Comparison of ENCODE assay signal across 8 cellular contexts in the genomic region with DNA sequence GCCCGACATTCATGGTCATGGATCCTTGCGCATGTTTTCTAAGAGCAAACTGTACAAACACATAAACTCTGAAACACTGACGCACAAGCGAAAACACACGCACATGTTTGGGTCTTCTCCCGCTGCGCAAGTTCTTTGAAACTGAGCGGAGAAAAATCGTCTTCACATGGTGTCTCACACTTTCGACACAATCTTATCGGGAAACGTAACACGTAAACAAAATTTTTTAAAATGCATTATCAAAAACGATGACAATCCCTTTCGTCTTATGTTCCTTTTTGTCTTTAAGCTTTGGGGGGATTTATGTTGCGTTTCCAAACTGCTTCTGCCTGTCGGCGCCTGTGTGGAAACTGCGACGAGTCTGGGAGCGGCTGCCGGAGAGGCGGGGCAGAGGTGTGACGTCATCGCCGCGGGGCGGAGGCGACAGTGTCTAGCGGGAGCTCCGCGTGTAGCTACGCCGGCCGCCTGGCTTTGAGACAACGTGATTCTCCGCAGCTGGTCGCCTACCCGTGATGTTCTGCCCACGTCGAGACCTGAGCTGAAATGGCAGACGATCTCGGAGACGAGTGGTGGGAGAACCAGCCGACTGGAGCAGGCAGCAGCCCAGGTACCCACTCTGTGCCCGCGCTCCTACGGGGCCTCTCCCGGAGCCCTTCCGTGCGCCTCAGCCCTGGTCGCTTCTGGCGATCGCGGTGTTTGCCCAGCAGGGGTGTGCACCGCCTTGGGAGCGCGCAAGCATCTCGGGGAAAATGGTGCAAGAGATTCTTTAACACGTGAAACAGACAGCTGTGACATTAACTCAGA. TPM values are rescaled to one million over a fixed set of nuclear protein-coding genes. Genes with fewer than 3 reads are reported as not detected.
DNase-seq lines count a peak whose midpoint lies in the region; ATAC-seq and TF ChIP-seq lines count a peak whose summit lies in the region.

A gene (plus strand): TSS at position 426 of the 804 bp plus-strand sequence.

- DNase-seq in EL (peak; percentile 90), GM23338 (ENCODE audit: low spot score) (peak; percentile 92), LHCN-M2 (ENCODE audit: low read depth) (peak; percentile 90), RPMI8226 (peak; percentile 95), fibroblast of gingiva (ENCODE audit: low read depth) (peak; percentile 90)
- peak; percentile 90 to 95 for DNase-seq in activated T-helper 1 cell treated with anti-CD3 and anti-CD28 coated beads, Interleukin-2, amount 50 U/mL, for 16 hours (ENCODE audit: low read depth in 1 of 2, low spot score in 1 of 2)
- DNase-seq in naive thymus-derived CD4-positive, alpha-beta T cell, result peak; percentile 96 to 98 (median 97)
- DNase-seq in stimulated activated naive B cell treated with anti-CD40 and anti-IgM and Interleukin-4, amounts not matched to agents 10 μg/mL and 1 μg/mL and 100 μg/mL, for 72 hours, result peak; percentile 91

- H3K36me3 ChIP-seq in GM23338 (ENCODE audit: insufficient read depth), result no peaks in the 10 kb centered on the region
- H3K36me3 ChIP-seq in naive thymus-derived CD4-positive, alpha-beta T cell (ENCODE audit: control insufficient read depth in 2 of 3, insufficient read depth in 3 of 3, low read length in 3 of 3), result no peaks in the 10 kb centered on the region

- intact Hi-C loops in naive thymus-derived CD4-positive, alpha-beta T cell (cut with micrococcal nuclease), result loop anchor here (1.0 to 5.0 kb wide), 15 partner anchors 14 to 1995 kb away; a partner anchor contains a TSS

- H3K4me2 ChIP-seq in GM23338, result peak within 1 kb of the TSS; percentile 82

- peak; percentile 96 for ATAC-seq in GM23338
- ATAC-seq in naive thymus-derived CD4-positive, alpha-beta T cell, result peak; percentile 94
- ATAC-seq in stimulated activated naive B cell treated with anti-CD40 and anti-IgM and Interleukin-4, amounts not matched to agents 10 μg/mL and 1 μg/mL and 100 μg/mL, for 72 hours (replicated peaks), result peak; percentile 96 to 97

- TF ChIP-seq CTCF in GM23338 (conservative IDR thresholded peaks at IDR 0.05; ENCODE audit: low read depth in 2 of 2), result no peak; a peak in 1 of 4 replicates

- peak within 1 kb of the TSS; percentile 93 for H3K4me3 Mint-ChIP-seq in GM23338
- H3K4me3 Mint-ChIP-seq in naive thymus-derived CD4-positive, alpha-beta T cell, result peak within 1 kb of the TSS; percentile 84 to 99 (median 95)
- H3K4me3 Mint-ChIP-seq in stimulated activated naive B cell treated with anti-CD40 and anti-IgM and Interleukin-4, amounts not matched to agents 10 μg/mL and 1 μg/mL and 100 μg/mL, for 72 hours, result peak within 1 kb of the TSS; percentile 98

- H3K27ac Mint-ChIP-seq in GM23338, result peak within 1 kb of the TSS; percentile 99
- peak within 1 kb of the TSS; percentile 93 to 100 (median 100) for H3K27ac Mint-ChIP-seq in naive thymus-derived CD4-positive, alpha-beta T cell
- H3K27ac Mint-ChIP-seq in stimulated activated naive B cell treated with anti-CD40 and anti-IgM and Interleukin-4, amounts not matched to agents 10 μg/mL and 1 μg/mL and 100 μg/mL, for 72 hours, result peak within 1 kb of the TSS; percentile 100

- no peaks in the 10 kb centered on the region; the same call in 1 of the 2 replicates for H4K20me1 ChIP-seq in GM23338 (replicated peaks; ENCODE audit: insufficient read depth)

- no peaks in the 10 kb centered on the region for H3K9me3 ChIP-seq in naive thymus-derived CD4-positive, alpha-beta T cell (ENCODE audit: control insufficient read depth in 2 of 3, low read length in 3 of 3)

- H3K27ac ChIP-seq in GM23338 (ENCODE audit: low read depth), result no peak within 1 kb of the TSS
- peak within 1 kb of the TSS; percentile 90 for H3K27ac ChIP-seq in naive thymus-derived CD4-positive, alpha-beta T cell (ENCODE audit: low read depth, low read length)

- no peaks in the 10 kb centered on the region for H3K9me2 ChIP-seq in GM23338 (ENCODE audit: insufficient read depth)

- no peaks in the 10 kb centered on the region for H3F3A ChIP-seq in GM23338 (replicated peaks; ENCODE audit: low read depth)

- H3K27me3 Mint-ChIP-seq in GM23338 (ENCODE audit: insufficient read depth, low read depth, poor library complexity), result peaks cover 11% of the 10 kb centered on the region
- no peaks in the 10 kb centered on the region for H3K27me3 Mint-ChIP-seq in naive thymus-derived CD4-positive, alpha-beta T cell
- no peaks in the 10 kb centered on the region for H3K27me3 Mint-ChIP-seq in stimulated activated naive B cell treated with anti-CD40 and anti-IgM and Interleukin-4, amounts not matched to agents 10 μg/mL and 1 μg/mL and 100 μg/mL, for 72 hours

- no peaks in the 10 kb centered on the region; the same call in 2 of the 3 replicates for H3K36me3 Mint-ChIP-seq in GM23338 (ENCODE audit: low read depth)
- H3K36me3 Mint-ChIP-seq in naive thymus-derived CD4-positive, alpha-beta T cell, result peaks cover 0 to 4% (median 0%) of the 10 kb centered on the region in 5 donors
- H3K36me3 Mint-ChIP-seq in stimulated activated naive B cell treated with anti-CD40 and anti-IgM and Interleukin-4, amounts not matched to agents 10 μg/mL and 1 μg/mL and 100 μg/mL, for 72 hours, result peaks cover 3 to 4% of the 10 kb centered on the region in 2 donors

- H3K4me1 Mint-ChIP-seq in GM23338, result peaks cover 6% of the 10 kb centered on the region
- H3K4me1 Mint-ChIP-seq in naive thymus-derived CD4-positive, alpha-beta T cell, result peaks cover 19 to 62% (median 41%) of the 10 kb centered on the region in 7 donors
- peaks cover 9 to 32% of the 10 kb centered on the region in 2 donors for H3K4me1 Mint-ChIP-seq in stimulated activated naive B cell treated with anti-CD40 and anti-IgM and Interleukin-4, amounts not matched to agents 10 μg/mL and 1 μg/mL and 100 μg/mL, for 72 hours

- peak within 1 kb of the TSS; percentile 52 for H2AFZ ChIP-seq in GM23338

- H3K9me3 Mint-ChIP-seq in GM23338, result no peaks in the 10 kb centered on the region
- H3K9me3 Mint-ChIP-seq in naive thymus-derived CD4-positive, alpha-beta T cell, result peaks cover 0 to 3% (median 0%) of the 10 kb centered on the region in 11 donors
- H3K9me3 Mint-ChIP-seq in stimulated activated naive B cell treated with anti-CD40 and anti-IgM and Interleukin-4, amounts not matched to agents 10 μg/mL and 1 μg/mL and 100 μg/mL, for 72 hours, result no peaks in the 10 kb centered on the region

- H3K27me3 ChIP-seq in GM23338 (ENCODE audit: insufficient read depth), result no peaks in the 10 kb centered on the region
- H3K27me3 ChIP-seq in naive thymus-derived CD4-positive, alpha-beta T cell (ENCODE audit: control insufficient read depth in 2 of 2, insufficient read depth in 2 of 2, low read length in 2 of 2), result no peaks in the 10 kb centered on the region

- CTCF ChIA-PET in naive thymus-derived CD4-positive, alpha-beta T cell (lab: Charles Lee), result interaction anchor here (0.5 to 1.5 kb wide), 4 partner anchors 10 to 436 kb away, joined by 3 to 6 read pairs (median 4); no protein-coding TSS in a partner anchor

- H3K4me1 ChIP-seq in GM23338 (ENCODE audit: insufficient read depth), result no peaks in the 10 kb centered on the region; the same call in 1 of the 2 replicates
- peaks cover 18 to 22% of the 10 kb centered on the region in 2 donors for H3K4me1 ChIP-seq in naive thymus-derived CD4-positive, alpha-beta T cell (ENCODE audit: control insufficient read depth in 2 of 2, insufficient read depth in 2 of 2, low read length in 2 of 2)

- H3K4me3 ChIP-seq in GM23338, result peak within 1 kb of the TSS; percentile 82
- H3K4me3 ChIP-seq in naive thymus-derived CD4-positive, alpha-beta T cell (ENCODE audit: low read length), result peak within 1 kb of the TSS; percentile 80

- POLR2A ChIA-PET in naive thymus-derived CD4-positive, alpha-beta T cell (lab: Charles Lee), result interaction anchor here (0.6 to 1.8 kb wide), 5 partner anchors 9 to 916 kb away, joined by 3 to 9 read pairs (median 3); a partner anchor contains a TSS

- peaks cover 44% of the 10 kb centered on the region for H3K79me2 ChIP-seq in GM23338 (replicated peaks; ENCODE audit: insufficient read depth)

TF ChIP-seq in GM23338, 12 proteins besides CTCF, POLR2A, EP300 and RAD21:
- TF ChIP-seq ZNF331 (CRISPR knock-in tag; IDR thresholded peaks at IDR 0.05; ENCODE audit: low read depth) (no peak), POLR2AphosphoS5 (IDR thresholded peaks at IDR 0.05; ENCODE audit: low read depth) (peak; percentile 77), CREB1 (CRISPR knock-in tag; IDR thresholded peaks at IDR 0.05; ENCODE audit: low read depth) (peak; percentile 99)

RNA-seq across cellular contexts. Expression of the gene that starts here (rescaled TPM):
- 34.4 and 39.4 TPM in 2 replicates for total RNA-seq in GM23338 (2014; rRNA removed; shearing (Covaris generic))
- 187 TPM in 2 replicates for polyA plus RNA-seq in GM23338 (2016; fragmentation: Nextera tagmentation; extraction: Ambion mirVana)
- total RNA-seq in LHCN-M2 (2014; rRNA removed), result 29.2 and 37.1 TPM in 2 replicates
- polyA plus RNA-seq in LHCN-M2 (2012), result 38.9 TPM
- 10 to 100 TPM; 14.9 to 47.7 (median 18.2) TPM for total RNA-seq in naive thymus-derived CD4-positive, alpha-beta T cell
- polyA plus RNA-seq in naive thymus-derived CD4-positive, alpha-beta T cell, result 10 to 100 TPM; 22.4 to 25.6 TPM
